13 cellular contexts compared by ENCODE assay signal in the genomic region with DNA sequence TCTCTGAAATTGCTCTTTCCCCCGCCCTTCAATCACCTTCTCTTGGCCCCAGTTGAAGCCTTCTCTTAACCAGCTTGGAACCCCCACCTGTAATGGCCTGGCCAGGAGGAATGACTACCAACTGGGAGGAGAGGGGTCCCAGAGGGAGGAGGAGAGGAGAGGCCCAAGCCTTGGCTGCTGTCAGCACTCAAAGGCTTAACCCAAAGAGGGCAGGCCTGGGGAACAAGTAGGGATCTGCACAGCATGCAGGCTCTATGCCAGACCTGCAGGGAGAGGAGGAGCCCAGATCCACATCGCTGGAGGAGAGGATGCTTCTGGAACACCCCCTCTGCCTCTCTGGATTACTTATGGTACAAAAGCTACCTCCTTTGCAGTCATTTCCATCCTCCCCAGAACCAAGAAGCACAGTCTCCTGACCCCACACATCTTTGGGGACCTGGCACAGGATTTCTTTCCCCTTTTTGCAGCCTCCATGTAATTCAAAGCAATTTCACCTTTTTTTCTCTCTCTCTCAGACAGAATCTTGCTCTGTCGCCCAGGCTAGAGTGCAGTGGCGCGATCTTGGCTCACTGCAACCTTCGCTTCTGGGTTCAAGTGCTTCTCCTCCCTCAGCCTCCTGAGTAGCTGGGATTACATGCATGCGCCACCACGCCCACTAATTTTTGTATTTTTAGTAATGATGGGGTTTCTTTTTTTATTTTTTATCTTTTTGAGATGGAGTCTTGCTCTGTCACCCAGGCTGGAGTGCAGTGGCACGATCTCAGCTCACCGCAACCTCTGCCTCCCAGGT. TPM values are rescaled to one million over a fixed set of nuclear protein-coding genes. Genes with fewer than 3 reads are reported as not detected.
DNase-seq lines count a peak whose midpoint lies in the region; ATAC-seq and TF ChIP-seq lines count a peak whose summit lies in the region.
"Had no signal": no experiment of that assay in that cellular context is flagged by ENCODE, and none has a peak within 500 bp of the region (broad histone marks: within the 10 kb centered on the region; RNA-seq: fewer than 3 reads in every experiment).

No MANE protein-coding gene starts in this region.

- no peak overlapping the region for H2AFZ ChIP-seq in osteoblast (ENCODE audit: low read length)

- H4K20me1 ChIP-seq in BLaER1 treated with 17β-estradiol and CSF1 and Interleukin-3, amounts not matched to agents 10 nM and 100 nM, result no peaks in the 10 kb centered on the region
- H4K20me1 ChIP-seq in osteoblast (ENCODE audit: insufficient read depth, low read length), result no peaks in the 10 kb centered on the region

- H3K4me2 ChIP-seq in BLaER1 treated with 17β-estradiol and CSF1 and Interleukin-3, amounts not matched to agents 10 nM and 100 nM, result peak overlapping the region; percentile 81 to 99 (median 97); a peak in 19 of 22 replicates
- no peak overlapping the region for H3K4me2 ChIP-seq in osteoblast (ENCODE audit: insufficient read depth, low read length)

- no peak for TF ChIP-seq CTCF in osteoblast (IDR thresholded peaks at IDR 0.05; ENCODE audit: extremely low read depth, low read depth, low read length)
- TF ChIP-seq CTCF in right atrium auricular region (IDR thresholded peaks at IDR 0.05), result no peak

- H3K27me3 ChIP-seq in BLaER1 treated with 17β-estradiol and CSF1 and Interleukin-3, amounts not matched to agents 10 nM and 100 nM, result no peaks in the 10 kb centered on the region
- H3K27me3 ChIP-seq in osteoblast (ENCODE audit: insufficient read depth, low read length) (no peaks in the 10 kb centered on the region), right atrium auricular region (no peaks in the 10 kb centered on the region)
- H3K27me3 ChIP-seq: pancreas had no signal

- H3K4me3 ChIP-seq in BLaER1 treated with 17β-estradiol and CSF1 and Interleukin-3, amounts not matched to agents 10 nM and 100 nM, result no peak overlapping the region
- H3K4me3 ChIP-seq in osteoblast (ENCODE audit: insufficient read depth, low read length) (no peak overlapping the region), right atrium auricular region (no peak overlapping the region)
- H3K4me3 ChIP-seq: pancreas had no signal

- H3K27ac ChIP-seq in BLaER1 treated with 17β-estradiol and CSF1 and Interleukin-3, amounts not matched to agents 10 nM and 100 nM, result peak overlapping the region in 2 of 11 experiments; percentile 88 to 93; a peak in 3 of 22 replicates
- H3K27ac ChIP-seq in cingulate gyrus (ENCODE audit: low read depth, low read length), result peak overlapping the region; percentile 77
- H3K27ac ChIP-seq in osteoblast (ENCODE audit: low read depth, low read length), result no peak overlapping the region
- H3K27ac ChIP-seq in right atrium auricular region, result no peak overlapping the region
- H3K27ac ChIP-seq: pancreas had no signal

- DNase-seq in NCI-H1694 treated with DMSO at 0.1 percent for 48 hours (lab: John Stamatoyannopoulos, UW) (peak; percentile 14), osteoblast (ENCODE audit: insufficient read length, low spot score, missing footprints) (peak; percentile 84), GM03348 (ENCODE audit: low spot score) (no peak), OCI-M2 (lab: John Stamatoyannopoulos, UW; ENCODE audit: unreplicated experiment) (no peak), right atrium auricular region (ENCODE audit: low spot score) (no peak)
- DNase-seq: activated effector memory CD4-positive, alpha-beta T cell treated with anti-CD3 and anti-CD28 coated beads, Interleukin-2, amount 50 U/mL, for 16 hours; NCI-H1417 treated with DMSO at 0.1 percent for 48 hours; pancreas had no signal

- no peak for ATAC-seq in HG03457 (IDR thresholded peaks at IDR 0.05; ENCODE audit: unreplicated experiment)
- ATAC-seq: pancreas had no signal

- peaks cover 0 to 20% (median 0%) of the 10 kb centered on the region in 11 experiments; a peak in 8 of 22 replicates for H3K36me3 ChIP-seq in BLaER1 treated with 17β-estradiol and CSF1 and Interleukin-3, amounts not matched to agents 10 nM and 100 nM
- H3K36me3 ChIP-seq in osteoblast (ENCODE audit: insufficient read depth, low read length), result no peaks in the 10 kb centered on the region
- no peaks in the 10 kb centered on the region for H3K36me3 ChIP-seq in right atrium auricular region
- H3K36me3 ChIP-seq: pancreas had no signal

- no peaks in the 10 kb centered on the region for H3K9me3 ChIP-seq in BLaER1 treated with 17β-estradiol and CSF1 and Interleukin-3, amounts not matched to agents 10 nM and 100 nM (replicated peaks in 1 of 11)
- no peaks in the 10 kb centered on the region for H3K9me3 ChIP-seq in osteoblast (ENCODE audit: low read depth, low read length)
- H3K9me3 ChIP-seq in right atrium auricular region, result no peaks in the 10 kb centered on the region
- H3K9me3 ChIP-seq: Caco-2, pancreas had no signal

- H3K79me2 ChIP-seq in osteoblast (ENCODE audit: insufficient read depth, low read length), result peaks cover 3% of the 10 kb centered on the region

- H3K9ac ChIP-seq in BLaER1 treated with 17β-estradiol and CSF1 and Interleukin-3, amounts not matched to agents 10 nM and 100 nM, result no peak overlapping the region; a peak in 1 of 22 replicates

- H3K4me1 ChIP-seq in BLaER1 treated with 17β-estradiol and CSF1 and Interleukin-3, amounts not matched to agents 10 nM and 100 nM, result peaks cover 40 to 87% (median 71%) of the 10 kb centered on the region in 10 experiments
- peaks cover 40% of the 10 kb centered on the region for H3K4me1 ChIP-seq in osteoblast (ENCODE audit: insufficient read depth, low read length)
- peaks cover 0 to 41% of the 10 kb centered on the region in 2 donors for H3K4me1 ChIP-seq in right atrium auricular region

RNA-seq across cellular contexts. Expression of gene RARG, which starts 6.2 kb away (rescaled TPM):
- total RNA-seq in osteoblast (46.6 and 49.9 TPM in 2 replicates), right atrium auricular region (10 to 100 TPM; 14.8 to 15.0 TPM)

RNA-seq across cellular contexts. Expression of gene ITGB7, which starts 18.8 kb away (rescaled TPM):
- 0.88 and 1.1 TPM in 2 replicates for total RNA-seq in osteoblast
- under 1 TPM in 1 of 2 donors, not detected in 1; 0.47 TPM for total RNA-seq in right atrium auricular region
- total RNA-seq: endothelial cell of umbilical vein had no signal

RNA-seq across cellular contexts. Expression of gene ESPL1, which starts 42.3 kb away (rescaled TPM):
- total RNA-seq in osteoblast, result 0.72 and 1.8 TPM in 2 replicates
- under 1 TPM; 0.12 to 0.59 TPM for total RNA-seq in right atrium auricular region

RNA-seq across cellular contexts. Expression of gene CSAD, which starts 45.1 kb away (rescaled TPM):
- total RNA-seq in osteoblast (9.1 and 9.4 TPM in 2 replicates), right atrium auricular region (1 to 10 TPM; 3.4 to 4.9 TPM)

RNA-seq across cellular contexts. Expression of gene ZNF740, which starts 45.3 kb away (rescaled TPM):
- total RNA-seq in osteoblast (14.7 and 19.5 TPM in 2 replicates), right atrium auricular region (1 to 10 TPM; 5.9 to 7.4 TPM)

Comparison
In these comparisons a context has a peak if more than half of its experiments do, and no peak if none do; other contexts are left out.
1. DNase-seq: peak in NCI-H1694 treated with DMSO at 0.1 percent for 48 hours (single experiment) and osteoblast (single experiment); none in GM03348 (single experiment), OCI-M2 (single experiment) and right atrium auricular region (single experiment).